In genomic region chr6:169131356-169131755, GRCh38 we compare ENCODE assay signal across 2 cellular contexts.
TF ChIP-seq lines count a peak whose summit lies in the region.

No MANE protein-coding gene starts in this region.

TF ChIP-seq in IMR-90, 13 proteins besides CTCF, POLR2A, EP300 and RAD21:
- TF ChIP-seq USF2 (IDR thresholded peaks at IDR 0.05; ENCODE audit: low read depth, low read length) = no peak
- no peak for TF ChIP-seq FOS (IDR thresholded peaks at IDR 0.05; ENCODE audit: low read depth, low read length)
- no peak for TF ChIP-seq SMC3 (IDR thresholded peaks at IDR 0.05; ENCODE audit: low read depth, low read length)
- TF ChIP-seq ELK1 (IDR thresholded peaks at IDR 0.05; ENCODE audit: borderline replicate concordance, low read depth, low read length) = no peak
- no peak for TF ChIP-seq CHD1 (IDR thresholded peaks at IDR 0.05; ENCODE audit: low read depth, low read length)
- no peak for TF ChIP-seq RCOR1 (IDR thresholded peaks at IDR 0.05; ENCODE audit: insufficient replicate concordance, low read length)
- TF ChIP-seq MAZ (IDR thresholded peaks at IDR 0.05; ENCODE audit: borderline replicate concordance, low read depth, low read length) = no peak

TF ChIP-seq in WTC11, 78 proteins besides CTCF, POLR2A, EP300 and RAD21:
- TF ChIP-seq CBFB (CRISPR knock-in tag; IDR thresholded peaks at IDR 0.05; ENCODE audit: low read depth) (no peak), ZNF532 (CRISPR knock-in tag; IDR thresholded peaks at IDR 0.05; ENCODE audit: borderline replicate concordance) (no peak), ZNF281 (CRISPR knock-in tag; IDR thresholded peaks at IDR 0.05) (no peak), TP53 (CRISPR knock-in tag; IDR thresholded peaks at IDR 0.05) (no peak), ATF1 (CRISPR knock-in tag; IDR thresholded peaks at IDR 0.05) (no peak), ZNF263 (CRISPR knock-in tag; IDR thresholded peaks at IDR 0.05; ENCODE audit: low read depth) (no peak), ZNF512 (CRISPR knock-in tag; IDR thresholded peaks at IDR 0.05; ENCODE audit: borderline replicate concordance) (no peak), GRHL2 (CRISPR knock-in tag; IDR thresholded peaks at IDR 0.05; ENCODE audit: insufficient replicate concordance, severe bottlenecking) (no peak), ZSCAN18 (CRISPR knock-in tag; IDR thresholded peaks at IDR 0.05) (no peak), GABPB1 (CRISPR knock-in tag; IDR thresholded peaks at IDR 0.05) (no peak), USF2 (CRISPR knock-in tag; IDR thresholded peaks at IDR 0.05) (no peak), PRRX2 (CRISPR knock-in tag; IDR thresholded peaks at IDR 0.05) (no peak), FOXP1 (CRISPR knock-in tag; IDR thresholded peaks at IDR 0.05; ENCODE audit: borderline replicate concordance) (no peak), SP1 (CRISPR knock-in tag; conservative IDR thresholded peaks at IDR 0.05) (no peak)
TF ChIP-seq in WTC11: peak in this region for 0.
